Comparison of ENCODE assay signal across 8 cellular contexts in genomic region chr2:173355866-173356508, GRCh38. TPM values are rescaled to one million over a fixed set of nuclear protein-coding genes. Genes with fewer than 3 reads are reported as not detected.
DNase-seq lines count a peak whose midpoint lies in the region; ATAC-seq and TF ChIP-seq lines count a peak whose summit lies in the region.

No MANE protein-coding gene starts in this region.

- H3K4me1 Mint-ChIP-seq in CD4-positive, alpha-beta T cell (ENCODE audit: low read depth): peaks cover 19% of the 10 kb centered on the region

- TF ChIP-seq CTCF in CD4-positive, alpha-beta T cell (IDR thresholded peaks at IDR 0.05): no peak
- TF ChIP-seq CTCF in astrocyte of the spinal cord (IDR thresholded peaks at IDR 0.05; ENCODE audit: low read depth, low read length): no peak

- peak overlapping the region; percentile 75 for H3K4me3 ChIP-seq in astrocyte of the spinal cord (ENCODE audit: low read depth, low read length)

- POLR2A ChIA-PET in CD4-positive, alpha-beta T cell (lab: Charles Lee): interaction anchor here (0.6 to 1.2 kb wide), 2 partner anchors 9 to 13 kb away, joined by 4 read pairs; no protein-coding TSS in a partner anchor
- POLR2A ChIA-PET in HEK293T (lab: Yijun Ruan, JAX): interaction anchor here (1.0 kb wide), 1 partner anchor 9 kb away, joined by 5 read pairs; no protein-coding TSS in a partner anchor

- no peak for DNase-seq in CD4-positive, alpha-beta T cell
- DNase-seq in astrocyte of the spinal cord (ENCODE audit: low read depth, low spot score): no peak
- DNase-seq in myocyte (ENCODE audit: low read depth): peak; percentile 1
- DNase-seq in effector CD8-positive, alpha-beta T cell (lab: John Stamatoyannopoulos, UW): no peak
- no peak for DNase-seq in NCI-H526 (lab: John Stamatoyannopoulos, UW)
- DNase-seq in HEK293T (ENCODE audit: extremely low spot score): no peak

- CTCF ChIA-PET in CD4-positive, alpha-beta T cell (lab: Charles Lee): no interaction called here
- CTCF ChIA-PET in HEK293T (lab: Yijun Ruan, JAX): no interaction called here

- no peak overlapping the region for H3K27ac ChIP-seq in CD4-positive, alpha-beta T cell (ENCODE audit: low read depth, low read length)

- no peak for ATAC-seq in CD4-positive, alpha-beta T cell (ENCODE audit: poor library complexity)
- ATAC-seq in HG02678 (IDR thresholded peaks at IDR 0.05; ENCODE audit: unreplicated experiment): peak; percentile 7
- no peak for ATAC-seq in HG03025 (IDR thresholded peaks at IDR 0.05; ENCODE audit: low FRiP score, unreplicated experiment)

- H3K27ac Mint-ChIP-seq in CD4-positive, alpha-beta T cell: peak overlapping the region; percentile 59

- in situ Hi-C loops in astrocyte of the spinal cord (cut with HindIII; ENCODE audit: low sequenced_read_pairs): no loop called here

- no peaks in the 10 kb centered on the region for H3K36me3 Mint-ChIP-seq in CD4-positive, alpha-beta T cell (ENCODE audit: low read depth)

- H3K9me3 ChIP-seq in CD4-positive, alpha-beta T cell (ENCODE audit: control insufficient read depth, low read length): no peaks in the 10 kb centered on the region

- H3K4me3 Mint-ChIP-seq in CD4-positive, alpha-beta T cell: peak overlapping the region; percentile 88

- peaks cover 20% of the 10 kb centered on the region for H3K27me3 ChIP-seq in CD4-positive, alpha-beta T cell (ENCODE audit: control insufficient read depth, insufficient read depth, low read length)

- peaks cover 50% of the 10 kb centered on the region for H3K27me3 Mint-ChIP-seq in CD4-positive, alpha-beta T cell

- H3K9me3 Mint-ChIP-seq in CD4-positive, alpha-beta T cell: no peaks in the 10 kb centered on the region

- intact Hi-C loops in CD4-positive, alpha-beta T cell (cut with DNase I, micrococcal nuclease): no loop called here

TF ChIP-seq in HEK293T, 16 proteins besides CTCF, POLR2A, EP300 and RAD21:
- TF ChIP-seq SP1 (IDR thresholded peaks at IDR 0.05) (no peak), HDGF (IDR thresholded peaks at IDR 0.05; ENCODE audit: borderline replicate concordance) (no peak), ARNT (IDR thresholded peaks at IDR 0.05) (no peak), BHLHE40 (IDR thresholded peaks at IDR 0.05; ENCODE audit: borderline replicate concordance) (no peak), LEF1 (IDR thresholded peaks at IDR 0.05; ENCODE audit: borderline replicate concordance) (no peak), ZNF384 (IDR thresholded peaks at IDR 0.05) (no peak), TARDBP (IDR thresholded peaks at IDR 0.05) (no peak), ELF4 (IDR thresholded peaks at IDR 0.05) (no peak), SUZ12 (IDR thresholded peaks at IDR 0.05) (no peak)

RNA-seq across cellular contexts. Expression of gene CDCA7, which starts 1.3 kb away (rescaled TPM):
- total RNA-seq in CD4-positive, alpha-beta T cell: 1 to 10 TPM; 1.6 to 1.8 TPM
- total RNA-seq in myocyte: 0.16 and 0.70 TPM in 2 replicates
- 0.06 TPM for polyA plus RNA-seq in myocyte (2012)
